22 cellular contexts compared by ENCODE assay signal in genomic region chr13:113848020-113848419, GRCh38. TPM values are rescaled to one million over a fixed set of nuclear protein-coding genes. Genes with fewer than 3 reads are reported as not detected.
A peak's percentile ranks its signal among the peaks of the same experiment; 100 is the strongest.
DNase-seq lines count a peak whose midpoint lies in the region; ATAC-seq and TF ChIP-seq lines count a peak whose summit lies in the region.
"Had no signal": no experiment of that assay in that cellular context is flagged by ENCODE, and none has a peak within 500 bp of the region (broad histone marks: within the 10 kb centered on the region; RNA-seq: fewer than 3 reads in every experiment).

No MANE protein-coding gene starts in this region.

- H3K4me1 ChIP-seq in foreskin keratinocyte, result peaks cover 24% of the 10 kb centered on the region
- H3K4me1 ChIP-seq: breast epithelium, parathyroid adenoma had no signal

- H3K27ac ChIP-seq in RWPE1, result peak overlapping the region; percentile 84
- H3K27ac ChIP-seq in foreskin keratinocyte, result peak overlapping the region; percentile 80
- H3K27ac ChIP-seq in caudate nucleus (ENCODE audit: low read depth, low read length), result no peak overlapping the region
- H3K27ac ChIP-seq: breast epithelium, parathyroid adenoma, right lobe of liver, thoracic aorta had no signal

- TF ChIP-seq CTCF in RWPE1 (conservative IDR thresholded peaks at IDR 0.05; ENCODE audit: low read depth), result no peak
- no peak for TF ChIP-seq CTCF in foreskin keratinocyte (conservative IDR thresholded peaks at IDR 0.05)

- H3K27me3 ChIP-seq in foreskin keratinocyte, result no peaks in the 10 kb centered on the region
- H3K27me3 ChIP-seq: breast epithelium, right lobe of liver had no signal

- intact Hi-C loops in cardiac septum (cut with DNase I) (loop anchor here (10.0 kb wide), 1 partner anchor 277 kb away; no protein-coding TSS in a partner anchor), Right ventricle myocardium superior (cut with DNase I) (no loop called here), sciatic nerve (cut with DNase I) (no loop called here)

- POLR2A ChIA-PET in RWPE1 (lab: Yijun Ruan, JAX; ENCODE audit: low non-redundant PET), result no interaction called here

- DNase-seq in cardiac septum (ENCODE audit: low spot score) (peak; percentile 53), Right ventricle myocardium superior (no peak), RWPE1 (ENCODE audit: low spot score) (no peak), foreskin keratinocyte (no peak), sciatic nerve (ENCODE audit: low spot score) (peak; percentile 51), SHP77 treated with DMSO at 0.1 percent for 48 hours (lab: John Stamatoyannopoulos, UW) (no peak), NCI-H146 (lab: John Stamatoyannopoulos, UW) (no peak), caudate nucleus (lab: John Stamatoyannopoulos, UW) (no peak)
- DNase-seq: activated CD8-positive, alpha-beta T cell treated with anti-CD3 and anti-CD28 coated beads for 36 hours; activated naive CD4-positive, alpha-beta T cell treated with anti-CD3 and anti-CD28 coated beads for 36 hours; activated T-cell treated with anti-CD3 and anti-CD28 coated beads, Interleukin-2, amount 50 U/mL, for 4 hours; amniotic stem cell; NCI-H1105; NCI-H2029; NCI-H226; nephron progenitor cell; stimulated activated naive CD4-positive, alpha-beta T cell treated with Interleukin-2 at 50 U/mL for 16 hours; T-helper 9 cell had no signal

- ATAC-seq in Right ventricle myocardium superior (ENCODE audit: poor library complexity), result no peak
- ATAC-seq in foreskin keratinocyte, result no peak
- ATAC-seq in sciatic nerve, result no peak
- ATAC-seq: activated CD8-positive, alpha-beta T cell treated with anti-CD3 and anti-CD28 coated beads for 36 hours; activated T-cell treated with anti-CD3 and anti-CD28 coated beads, Interleukin-2, amount 50 U/mL, for 4 hours; right lobe of liver had no signal

- CTCF ChIA-PET in RWPE1 (lab: Yijun Ruan, JAX), result no interaction called here

RNA-seq across cellular contexts. Expression of gene GAS6, which starts 15.9 kb away (rescaled TPM):
- total RNA-seq in cardiac septum (201 TPM), Right ventricle myocardium superior (181 TPM), foreskin keratinocyte (230 and 426 TPM in 2 replicates), sciatic nerve (302 TPM)
- polyA plus RNA-seq in foreskin keratinocyte, result 282 and 494 TPM in 2 replicates

Comparison
In these comparisons a context has a peak if more than half of its experiments do, and no peak if none do; other contexts are left out.
1. DNase-seq: peak in cardiac septum (single experiment) and sciatic nerve (single experiment); none in Right ventricle myocardium superior (single experiment), RWPE1 (single experiment), foreskin keratinocyte (0 of 2), SHP77 treated with DMSO at 0.1 percent for 48 hours (single experiment), NCI-H146 (single experiment) and caudate nucleus (0 of 61).